In the genomic region with DNA sequence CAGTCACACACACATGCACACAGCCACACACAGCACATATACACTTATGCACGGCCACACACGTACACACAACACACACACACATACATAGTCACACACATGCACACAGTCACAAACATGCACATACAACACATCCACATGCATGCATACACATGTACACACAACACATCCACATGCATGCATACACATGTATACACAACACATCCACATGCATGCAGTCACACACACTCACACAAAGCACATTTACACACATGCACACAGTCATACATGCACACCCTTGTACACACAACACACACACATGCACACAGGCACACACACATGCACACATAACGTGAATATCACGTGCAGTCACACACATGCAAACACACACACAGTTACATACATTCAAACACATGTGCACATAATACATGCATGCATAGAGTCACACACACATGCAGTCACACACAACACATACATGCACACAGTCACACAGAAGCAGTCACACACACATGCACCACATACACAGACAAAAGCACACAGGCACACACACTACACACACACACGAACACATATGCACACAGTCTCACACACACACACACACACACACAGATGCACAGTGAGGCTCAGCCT, we compare ENCODE assay signal across 2 cellular contexts.
TF ChIP-seq lines count a peak whose summit lies in the region.

No MANE protein-coding gene starts in this region.

TF ChIP-seq in HEK293, 187 proteins besides CTCF, POLR2A, EP300 and RAD21:
- no peak for TF ChIP-seq ZNF2 (tag by site-specific recombination; IDR thresholded peaks at IDR 0.05)
- TF ChIP-seq, protein P1, sequence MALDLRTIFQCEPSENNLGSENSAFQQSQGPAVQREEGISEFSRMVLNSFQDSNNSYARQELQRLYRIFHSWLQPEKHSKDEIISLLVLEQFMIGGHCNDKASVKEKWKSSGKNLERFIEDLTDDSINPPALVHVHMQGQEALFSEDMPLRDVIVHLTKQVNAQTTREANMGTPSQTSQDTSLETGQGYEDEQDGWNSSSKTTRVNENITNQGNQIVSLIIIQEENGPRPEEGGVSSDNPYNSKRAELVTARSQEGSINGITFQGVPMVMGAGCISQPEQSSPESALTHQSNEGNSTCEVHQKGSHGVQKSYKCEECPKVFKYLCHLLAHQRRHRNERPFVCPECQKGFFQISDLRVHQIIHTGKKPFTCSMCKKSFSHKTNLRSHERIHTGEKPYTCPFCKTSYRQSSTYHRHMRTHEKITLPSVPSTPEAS (tag by site-specific recombination; IDR thresholded peaks at IDR 0.05), result 0 out of 2 replicates have a peak, but pooled peaks have one; percentile 52

TF ChIP-seq in K562, 482 proteins besides CTCF, POLR2A, EP300 and RAD21:
- TF ChIP-seq PHF20 (IDR thresholded peaks at IDR 0.05; ENCODE audit: partially characterized antibody) (peak; percentile 30), STAT5A (IDR thresholded peaks at IDR 0.05; ENCODE audit: borderline replicate concordance, low read length) (no peak)
